ENCODE assay signal across 1 cellular context in the genomic region with DNA sequence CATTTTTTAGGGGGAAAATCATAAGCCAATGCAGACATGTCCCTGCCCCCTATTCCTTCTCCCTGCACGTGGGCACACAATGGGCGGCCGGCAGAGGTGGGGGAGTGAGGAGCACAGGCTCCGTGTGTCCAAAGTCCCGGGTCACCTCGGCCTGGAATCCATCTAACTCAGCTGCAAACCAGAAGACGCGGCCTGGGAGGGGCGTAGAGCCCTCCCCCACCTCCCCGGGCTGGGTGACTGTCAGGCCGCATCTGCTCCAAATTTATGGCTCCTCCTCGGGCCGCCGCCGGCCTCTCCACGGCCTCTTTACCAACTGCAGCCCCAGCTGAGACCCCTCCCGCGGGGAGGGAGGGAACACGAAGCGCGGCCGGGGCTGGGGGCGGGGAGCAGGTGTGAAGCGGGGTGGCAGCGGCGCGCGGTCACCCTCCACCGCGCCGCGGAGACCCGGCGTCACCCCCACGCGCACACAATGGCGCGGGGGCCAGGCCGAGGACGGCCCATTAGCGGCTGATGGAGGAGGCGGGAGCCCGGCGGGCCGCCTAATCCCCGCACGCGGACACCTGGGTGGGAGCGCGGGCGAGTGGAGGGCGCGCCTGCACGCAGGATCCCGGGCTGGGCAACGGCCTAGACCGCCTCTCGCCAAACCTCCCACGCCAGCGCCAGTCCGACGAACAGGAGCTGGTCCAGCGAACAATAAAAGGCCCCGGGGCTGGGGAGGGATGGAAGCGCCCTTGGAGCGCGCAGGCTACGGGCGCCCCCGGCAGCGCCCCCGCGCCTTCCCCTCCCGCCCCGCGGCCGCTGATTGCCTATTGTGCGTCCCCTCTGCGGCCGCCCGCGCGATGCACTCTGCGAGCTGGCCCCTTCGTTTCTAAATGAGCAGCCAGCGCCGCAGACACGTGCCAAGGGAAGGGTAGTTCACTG.
TF ChIP-seq lines count a peak whose summit lies in the region.

No MANE protein-coding gene starts in this region.

TF ChIP-seq in HEK293, 187 proteins besides CTCF, POLR2A, EP300 and RAD21 (continued from another document):
- TF ChIP-seq, protein P1, sequence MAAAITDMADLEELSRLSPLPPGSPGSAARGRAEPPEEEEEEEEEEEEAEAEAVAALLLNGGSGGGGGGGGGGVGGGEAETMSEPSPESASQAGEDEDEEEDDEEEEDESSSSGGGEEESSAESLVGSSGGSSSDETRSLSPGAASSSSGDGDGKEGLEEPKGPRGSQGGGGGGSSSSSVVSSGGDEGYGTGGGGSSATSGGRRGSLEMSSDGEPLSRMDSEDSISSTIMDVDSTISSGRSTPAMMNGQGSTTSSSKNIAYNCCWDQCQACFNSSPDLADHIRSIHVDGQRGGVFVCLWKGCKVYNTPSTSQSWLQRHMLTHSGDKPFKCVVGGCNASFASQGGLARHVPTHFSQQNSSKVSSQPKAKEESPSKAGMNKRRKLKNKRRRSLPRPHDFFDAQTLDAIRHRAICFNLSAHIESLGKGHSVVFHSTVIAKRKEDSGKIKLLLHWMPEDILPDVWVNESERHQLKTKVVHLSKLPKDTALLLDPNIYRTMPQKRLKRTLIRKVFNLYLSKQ (tag by site-specific recombination; IDR thresholded peaks at IDR 0.05; ENCODE audit: borderline replicate concordance) = no peak
- TF ChIP-seq ZNF623 (tag by site-specific recombination; IDR thresholded peaks at IDR 0.05) = no peak
- TF ChIP-seq, protein P2, sequence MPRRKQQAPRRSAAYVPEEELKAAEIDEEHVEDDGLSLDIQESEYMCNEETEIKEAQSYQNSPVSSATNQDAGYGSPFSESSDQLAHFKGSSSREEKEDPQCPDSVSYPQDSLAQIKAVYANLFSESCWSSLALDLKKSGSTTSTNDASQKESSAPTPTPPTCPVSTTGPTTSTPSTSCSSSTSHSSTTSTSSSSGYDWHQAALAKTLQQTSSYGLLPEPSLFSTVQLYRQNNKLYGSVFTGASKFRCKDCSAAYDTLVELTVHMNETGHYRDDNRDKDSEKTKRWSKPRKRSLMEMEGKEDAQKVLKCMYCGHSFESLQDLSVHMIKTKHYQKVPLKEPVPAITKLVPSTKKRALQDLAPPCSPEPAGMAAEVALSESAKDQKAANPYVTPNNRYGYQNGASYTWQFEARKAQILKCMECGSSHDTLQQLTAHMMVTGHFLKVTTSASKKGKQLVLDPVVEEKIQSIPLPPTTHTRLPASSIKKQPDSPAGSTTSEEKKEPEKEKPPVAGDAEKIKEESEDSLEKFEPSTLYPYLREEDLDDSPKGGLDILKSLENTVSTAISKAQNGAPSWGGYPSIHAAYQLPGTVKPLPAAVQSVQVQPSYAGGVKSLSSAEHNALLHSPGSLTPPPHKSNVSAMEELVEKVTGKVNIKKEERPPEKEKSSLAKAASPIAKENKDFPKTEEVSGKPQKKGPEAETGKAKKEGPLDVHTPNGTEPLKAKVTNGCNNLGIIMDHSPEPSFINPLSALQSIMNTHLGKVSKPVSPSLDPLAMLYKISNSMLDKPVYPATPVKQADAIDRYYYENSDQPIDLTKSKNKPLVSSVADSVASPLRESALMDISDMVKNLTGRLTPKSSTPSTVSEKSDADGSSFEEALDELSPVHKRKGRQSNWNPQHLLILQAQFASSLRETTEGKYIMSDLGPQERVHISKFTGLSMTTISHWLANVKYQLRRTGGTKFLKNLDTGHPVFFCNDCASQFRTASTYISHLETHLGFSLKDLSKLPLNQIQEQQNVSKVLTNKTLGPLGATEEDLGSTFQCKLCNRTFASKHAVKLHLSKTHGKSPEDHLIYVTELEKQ (tag by site-specific recombination; IDR thresholded peaks at IDR 0.05; ENCODE audit: borderline replicate concordance) = no peak
- TF ChIP-seq, protein P3, sequence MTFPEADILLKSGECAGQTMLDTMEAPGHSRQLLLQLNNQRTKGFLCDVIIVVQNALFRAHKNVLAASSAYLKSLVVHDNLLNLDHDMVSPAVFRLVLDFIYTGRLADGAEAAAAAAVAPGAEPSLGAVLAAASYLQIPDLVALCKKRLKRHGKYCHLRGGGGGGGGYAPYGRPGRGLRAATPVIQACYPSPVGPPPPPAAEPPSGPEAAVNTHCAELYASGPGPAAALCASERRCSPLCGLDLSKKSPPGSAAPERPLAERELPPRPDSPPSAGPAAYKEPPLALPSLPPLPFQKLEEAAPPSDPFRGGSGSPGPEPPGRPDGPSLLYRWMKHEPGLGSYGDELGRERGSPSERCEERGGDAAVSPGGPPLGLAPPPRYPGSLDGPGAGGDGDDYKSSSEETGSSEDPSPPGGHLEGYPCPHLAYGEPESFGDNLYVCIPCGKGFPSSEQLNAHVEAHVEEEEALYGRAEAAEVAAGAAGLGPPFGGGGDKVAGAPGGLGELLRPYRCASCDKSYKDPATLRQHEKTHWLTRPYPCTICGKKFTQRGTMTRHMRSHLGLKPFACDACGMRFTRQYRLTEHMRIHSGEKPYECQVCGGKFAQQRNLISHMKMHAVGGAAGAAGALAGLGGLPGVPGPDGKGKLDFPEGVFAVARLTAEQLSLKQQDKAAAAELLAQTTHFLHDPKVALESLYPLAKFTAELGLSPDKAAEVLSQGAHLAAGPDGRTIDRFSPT (tag by site-specific recombination; IDR thresholded peaks at IDR 0.05) = no peak
- TF ChIP-seq ZNF19 (tag by site-specific recombination; IDR thresholded peaks at IDR 0.05; ENCODE audit: low read depth) = no peak
- no peak for TF ChIP-seq ZFP37 (tag by site-specific recombination; IDR thresholded peaks at IDR 0.05)
- peak; percentile 42; the same call in 1 of the 2 replicates for TF ChIP-seq YY1 (tag by site-specific recombination; IDR thresholded peaks at IDR 0.05)
- TF ChIP-seq, protein P4, sequence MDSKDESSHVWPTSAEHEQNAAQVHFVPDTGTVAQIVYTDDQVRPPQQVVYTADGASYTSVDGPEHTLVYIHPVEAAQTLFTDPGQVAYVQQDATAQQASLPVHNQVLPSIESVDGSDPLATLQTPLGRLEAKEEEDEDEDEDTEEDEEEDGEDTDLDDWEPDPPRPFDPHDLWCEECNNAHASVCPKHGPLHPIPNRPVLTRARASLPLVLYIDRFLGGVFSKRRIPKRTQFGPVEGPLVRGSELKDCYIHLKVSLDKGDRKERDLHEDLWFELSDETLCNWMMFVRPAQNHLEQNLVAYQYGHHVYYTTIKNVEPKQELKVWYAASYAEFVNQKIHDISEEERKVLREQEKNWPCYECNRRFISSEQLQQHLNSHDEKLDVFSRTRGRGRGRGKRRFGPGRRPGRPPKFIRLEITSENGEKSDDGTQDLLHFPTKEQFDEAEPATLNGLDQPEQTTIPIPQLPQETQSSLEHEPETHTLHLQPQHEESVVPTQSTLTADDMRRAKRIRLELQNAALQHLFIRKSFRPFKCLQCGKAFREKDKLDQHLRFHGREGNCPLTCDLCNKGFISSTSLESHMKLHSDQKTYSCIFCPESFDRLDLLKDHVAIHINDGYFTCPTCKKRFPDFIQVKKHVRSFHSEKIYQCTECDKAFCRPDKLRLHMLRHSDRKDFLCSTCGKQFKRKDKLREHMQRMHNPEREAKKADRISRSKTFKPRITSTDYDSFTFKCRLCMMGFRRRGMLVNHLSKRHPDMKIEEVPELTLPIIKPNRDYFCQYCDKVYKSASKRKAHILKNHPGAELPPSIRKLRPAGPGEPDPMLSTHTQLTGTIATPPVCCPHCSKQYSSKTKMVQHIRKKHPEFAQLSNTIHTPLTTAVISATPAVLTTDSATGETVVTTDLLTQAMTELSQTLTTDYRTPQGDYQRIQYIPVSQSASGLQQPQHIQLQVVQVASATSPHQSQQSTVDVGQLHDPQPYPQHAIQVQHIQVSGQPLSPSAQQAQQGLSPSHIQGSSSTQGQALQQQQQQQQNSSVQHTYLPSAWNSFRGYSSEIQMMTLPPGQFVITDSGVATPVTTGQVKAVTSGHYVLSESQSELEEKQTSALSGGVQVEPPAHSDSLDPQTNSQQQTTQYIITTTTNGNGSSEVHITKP (tag by site-specific recombination; IDR thresholded peaks at IDR 0.05) = peak; percentile 90
- TF ChIP-seq ZFHX2 (tag by site-specific recombination; conservative IDR thresholded peaks at IDR 0.05) = peak; percentile 97
- TF ChIP-seq, protein P5, sequence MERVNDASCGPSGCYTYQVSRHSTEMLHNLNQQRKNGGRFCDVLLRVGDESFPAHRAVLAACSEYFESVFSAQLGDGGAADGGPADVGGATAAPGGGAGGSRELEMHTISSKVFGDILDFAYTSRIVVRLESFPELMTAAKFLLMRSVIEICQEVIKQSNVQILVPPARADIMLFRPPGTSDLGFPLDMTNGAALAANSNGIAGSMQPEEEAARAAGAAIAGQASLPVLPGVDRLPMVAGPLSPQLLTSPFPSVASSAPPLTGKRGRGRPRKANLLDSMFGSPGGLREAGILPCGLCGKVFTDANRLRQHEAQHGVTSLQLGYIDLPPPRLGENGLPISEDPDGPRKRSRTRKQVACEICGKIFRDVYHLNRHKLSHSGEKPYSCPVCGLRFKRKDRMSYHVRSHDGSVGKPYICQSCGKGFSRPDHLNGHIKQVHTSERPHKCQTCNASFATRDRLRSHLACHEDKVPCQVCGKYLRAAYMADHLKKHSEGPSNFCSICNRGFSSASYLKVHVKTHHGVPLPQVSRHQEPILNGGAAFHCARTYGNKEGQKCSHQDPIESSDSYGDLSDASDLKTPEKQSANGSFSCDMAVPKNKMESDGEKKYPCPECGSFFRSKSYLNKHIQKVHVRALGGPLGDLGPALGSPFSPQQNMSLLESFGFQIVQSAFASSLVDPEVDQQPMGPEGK (tag by site-specific recombination; IDR thresholded peaks at IDR 0.05) = peak; percentile 23; the same call in 1 of the 2 replicates
- 0 out of 2 replicates have a peak, but pooled peaks have one; percentile 41 for TF ChIP-seq ZBTB17 (tag by site-specific recombination; IDR thresholded peaks at IDR 0.05)
- no peak for TF ChIP-seq ZNF24 (tag by site-specific recombination; IDR thresholded peaks at IDR 0.05)
- TF ChIP-seq GLIS1 (tag by site-specific recombination; IDR thresholded peaks at IDR 0.05) = 0 out of 2 replicates have a peak, but pooled peaks have one; percentile 34
- TF ChIP-seq, protein P6, sequence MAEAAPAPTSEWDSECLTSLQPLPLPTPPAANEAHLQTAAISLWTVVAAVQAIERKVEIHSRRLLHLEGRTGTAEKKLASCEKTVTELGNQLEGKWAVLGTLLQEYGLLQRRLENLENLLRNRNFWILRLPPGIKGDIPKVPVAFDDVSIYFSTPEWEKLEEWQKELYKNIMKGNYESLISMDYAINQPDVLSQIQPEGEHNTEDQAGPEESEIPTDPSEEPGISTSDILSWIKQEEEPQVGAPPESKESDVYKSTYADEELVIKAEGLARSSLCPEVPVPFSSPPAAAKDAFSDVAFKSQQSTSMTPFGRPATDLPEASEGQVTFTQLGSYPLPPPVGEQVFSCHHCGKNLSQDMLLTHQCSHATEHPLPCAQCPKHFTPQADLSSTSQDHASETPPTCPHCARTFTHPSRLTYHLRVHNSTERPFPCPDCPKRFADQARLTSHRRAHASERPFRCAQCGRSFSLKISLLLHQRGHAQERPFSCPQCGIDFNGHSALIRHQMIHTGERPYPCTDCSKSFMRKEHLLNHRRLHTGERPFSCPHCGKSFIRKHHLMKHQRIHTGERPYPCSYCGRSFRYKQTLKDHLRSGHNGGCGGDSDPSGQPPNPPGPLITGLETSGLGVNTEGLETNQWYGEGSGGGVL (tag by site-specific recombination; IDR thresholded peaks at IDR 0.05) = peak; percentile 64; the same call in 1 of the 2 replicates
- TF ChIP-seq EGR2 (tag by site-specific recombination; IDR thresholded peaks at IDR 0.05; ENCODE audit: low read depth) = peak; percentile 89
- TF ChIP-seq ZIC2 (tag by site-specific recombination; IDR thresholded peaks at IDR 0.05) = 0 out of 2 replicates have a peak, but pooled peaks have one; percentile 10
- peak; percentile 85 for TF ChIP-seq ZNF335 (tag by site-specific recombination; conservative IDR thresholded peaks at IDR 0.05)
- TF ChIP-seq ZNF521 (tag by site-specific recombination; IDR thresholded peaks at IDR 0.05) = no peak
- TF ChIP-seq, protein P7, sequence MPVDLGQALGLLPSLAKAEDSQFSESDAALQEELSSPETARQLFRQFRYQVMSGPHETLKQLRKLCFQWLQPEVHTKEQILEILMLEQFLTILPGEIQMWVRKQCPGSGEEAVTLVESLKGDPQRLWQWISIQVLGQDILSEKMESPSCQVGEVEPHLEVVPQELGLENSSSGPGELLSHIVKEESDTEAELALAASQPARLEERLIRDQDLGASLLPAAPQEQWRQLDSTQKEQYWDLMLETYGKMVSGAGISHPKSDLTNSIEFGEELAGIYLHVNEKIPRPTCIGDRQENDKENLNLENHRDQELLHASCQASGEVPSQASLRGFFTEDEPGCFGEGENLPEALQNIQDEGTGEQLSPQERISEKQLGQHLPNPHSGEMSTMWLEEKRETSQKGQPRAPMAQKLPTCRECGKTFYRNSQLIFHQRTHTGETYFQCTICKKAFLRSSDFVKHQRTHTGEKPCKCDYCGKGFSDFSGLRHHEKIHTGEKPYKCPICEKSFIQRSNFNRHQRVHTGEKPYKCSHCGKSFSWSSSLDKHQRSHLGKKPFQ (tag by site-specific recombination; IDR thresholded peaks at IDR 0.05) = peak; percentile 75
- peak; percentile 60 for TF ChIP-seq SP2 (tag by site-specific recombination; IDR thresholded peaks at IDR 0.05)
- peak; percentile 49; the same call in 1 of the 2 replicates for TF ChIP-seq SP3 (tag by site-specific recombination; IDR thresholded peaks at IDR 0.05)
- TF ChIP-seq FEZF1 (tag by site-specific recombination; IDR thresholded peaks at IDR 0.05) = peak; percentile 84
- 0 out of 2 replicates have a peak, but pooled peaks have one; percentile 18 for TF ChIP-seq SP7 (tag by site-specific recombination; IDR thresholded peaks at IDR 0.05)
- TF ChIP-seq, protein P8, sequence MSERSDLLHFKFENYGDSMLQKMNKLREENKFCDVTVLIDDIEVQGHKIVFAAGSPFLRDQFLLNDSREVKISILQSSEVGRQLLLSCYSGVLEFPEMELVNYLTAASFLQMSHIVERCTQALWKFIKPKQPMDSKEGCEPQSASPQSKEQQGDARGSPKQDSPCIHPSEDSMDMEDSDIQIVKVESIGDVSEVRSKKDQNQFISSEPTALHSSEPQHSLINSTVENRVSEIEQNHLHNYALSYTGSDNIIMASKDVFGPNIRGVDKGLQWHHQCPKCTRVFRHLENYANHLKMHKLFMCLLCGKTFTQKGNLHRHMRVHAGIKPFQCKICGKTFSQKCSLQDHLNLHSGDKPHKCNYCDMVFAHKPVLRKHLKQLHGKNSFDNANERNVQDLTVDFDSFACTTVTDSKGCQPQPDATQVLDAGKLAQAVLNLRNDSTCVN (tag by site-specific recombination; optimal IDR thresholded peaks at IDR 0.05) = peak; percentile 93
- TF ChIP-seq ZNF560 (tag by site-specific recombination; IDR thresholded peaks at IDR 0.05; ENCODE audit: borderline replicate concordance) = peak; percentile 49; the same call in 1 of the 2 replicates
- no peak for TF ChIP-seq ZNF501 (tag by site-specific recombination; IDR thresholded peaks at IDR 0.05)
- no peak for TF ChIP-seq ZNF112 (tag by site-specific recombination; IDR thresholded peaks at IDR 0.05)
